8 cellular contexts compared by ENCODE assay signal in genomic region chr4:15681372-15682339, GRCh38.
DNase-seq lines count a peak whose midpoint lies in the region; ATAC-seq, FAIRE-seq and TF ChIP-seq lines count a peak whose summit lies in the region.

FAM200B (plus strand) TSS chr4:15681827; CDS start chr4:15686978, 5,151 bp downstream.

- DNase-seq in AG09319 (ENCODE audit: extremely low read depth, low read depth): peak; percentile 95
- DNase-seq in NCI-H446 treated with DMSO at 0.1 percent for 48 hours (lab: John Stamatoyannopoulos, UW): peak; percentile 93
- peak; percentile 99 for DNase-seq in cerebellar cortex (ENCODE audit: low spot score)
- peak; percentile 99 for DNase-seq in stimulated activated CD4-positive, alpha-beta T cell treated with anti-CD3 and anti-CD28 coated beads, Interleukin-12 subunit alpha, Interleukin-12 subunit beta, amount 100 ng/mL, for 4 hours

- peak; percentile 43 for FAIRE-seq in islet of Langerhans (lab: Jason Lieb, UNC)

- ATAC-seq in GM19035 (IDR thresholded peaks at IDR 0.05; ENCODE audit: unreplicated experiment) (peak; percentile 91), HG03354 (IDR thresholded peaks at IDR 0.05; ENCODE audit: poor library complexity, severe bottlenecking, unreplicated experiment) (peak; percentile 95)
- peak; percentile 98 to 99 for ATAC-seq in activated CD4-positive, CD25-positive, alpha-beta regulatory T cell treated with anti-CD3 and anti-CD28 coated beads, Interleukin-2, amount 50 U/mL, for 24 hours

- TF ChIP-seq CTCF in AG09319 (IDR thresholded peaks at IDR 0.05; ENCODE audit: low read depth, low read length): no peak; the same call in 1 of the 2 replicates

Comparison
In these comparisons a context has a peak if more than half of its experiments do, and no peak if none do; other contexts are left out.
1. Peak in every context shown above with its lines: DNase-seq and ATAC-seq.